In genomic region chr15:58066042-58066867, GRCh38 we compare ENCODE assay signal across 8 cellular contexts. TPM values are rescaled to one million over a fixed set of nuclear protein-coding genes. Genes with fewer than 3 reads are reported as not detected.
A peak's percentile ranks its signal among the peaks of the same experiment; 100 is the strongest.
DNase-seq lines count a peak whose midpoint lies in the region; ATAC-seq, FAIRE-seq and TF ChIP-seq lines count a peak whose summit lies in the region.

No MANE protein-coding gene starts in this region.

- H3K18ac ChIP-seq in IMR-90 (ENCODE audit: low read depth, low read length): no peak overlapping the region

- CTCF ChIA-PET in IMR-90 (lab: Yijun Ruan, JAX) (interaction anchor here (0.6 to 1.0 kb wide), 7 partner anchors 9 to 315 kb away, joined by 3 to 5 read pairs (median 4); no protein-coding TSS in a partner anchor), endothelial cell of umbilical vein (lab: Charles Lee) (interaction anchor here (0.5 to 12.9 kb wide), 59 partner anchors 9 to 1463 kb away, joined by 3 to 636 read pairs (median 4); partner anchors contain the start of gene POLR2M)
- CTCF ChIA-PET in activated CD4-positive, alpha-beta T cell treated with anti-CD3 and anti-CD28 coated beads, Interleukin-2, amount 10 ng/mL, durations not matched to agents 7 days and 5 days (lab: Charles Lee): interaction anchor here (0.6 to 1.3 kb wide), 3 partner anchors 18 to 675 kb away, joined by 3 read pairs; no protein-coding TSS in a partner anchor

- H3K9ac ChIP-seq in IMR-90 (ENCODE audit: low read depth, low read length) (no peak overlapping the region), endothelial cell of umbilical vein (replicated peaks; ENCODE audit: extremely low read depth, insufficient read depth, low read length) (peak overlapping the region; percentile 79)

- no peak overlapping the region for H3K14ac ChIP-seq in IMR-90 (replicated peaks; ENCODE audit: low read depth, low read length)

- TF ChIP-seq CTCF in IMR-90 (conservative IDR thresholded peaks at IDR 0.05; ENCODE audit: low read depth, low read length) (peak; percentile 64), endothelial cell of umbilical vein (IDR thresholded peaks at IDR 0.05; ENCODE audit: extremely low read depth in 1 of 2, insufficient read depth in 1 of 2, low read depth in 1 of 2, low read length in 2 of 2) (peak; percentile 94 to 97)

- no peaks in the 10 kb centered on the region for H3K36me3 Mint-ChIP-seq in activated CD4-positive, alpha-beta T cell treated with anti-CD3 and anti-CD28 coated beads, Interleukin-2, amount 10 ng/mL, durations not matched to agents 7 days and 5 days (ENCODE audit: low read depth)
- no peaks in the 10 kb centered on the region for H3K36me3 Mint-ChIP-seq in memory B cell

- WGBS in IMR-90 (ENCODE audit: extremely low coverage in 2 of 2, insufficient read length in 1 of 2), 2 experiments: 6% methylated on average over 12 of the region's 59 CpGs; no CpG with 5 or more reads in 1 of the 2 experiments

- no peak overlapping the region for H3K4ac ChIP-seq in IMR-90 (ENCODE audit: low read depth, low read length)

- peaks cover 20% of the 10 kb centered on the region for H3K79me2 ChIP-seq in endothelial cell of umbilical vein (ENCODE audit: control insufficient read depth, insufficient read depth, low read length)

- dilution Hi-C loops in IMR-90 (cut with HindIII; ENCODE audit: low sequenced_read_pairs, unreplicated experiment) (no loop called here), endothelial cell of umbilical vein (cut with MboI; ENCODE audit: extremely low pct_ligation_motif_present, low sequenced_read_pairs) (loop anchor here (25.0 kb wide), 1 partner anchor 204 kb away; no protein-coding TSS in a partner anchor)

- H3K27ac ChIP-seq in IMR-90 (ENCODE audit: insufficient read depth, low read length) (no peak overlapping the region), endothelial cell of umbilical vein (ENCODE audit: insufficient read depth, low read depth, low read length) (peak overlapping the region; percentile 70)

- no peaks in the 10 kb centered on the region for H3K9me1 ChIP-seq in IMR-90 (ENCODE audit: insufficient read depth, low read length)
- no peaks in the 10 kb centered on the region for H3K9me1 ChIP-seq in endothelial cell of umbilical vein (replicated peaks; ENCODE audit: control insufficient read depth, extremely low read depth, insufficient read depth, low read length)

- no peak overlapping the region for H4K8ac ChIP-seq in IMR-90 (ENCODE audit: low read depth in 2 of 2, low read length in 2 of 2)

- H3K27ac Mint-ChIP-seq in activated CD4-positive, alpha-beta T cell treated with anti-CD3 and anti-CD28 coated beads, Interleukin-2, amount 10 ng/mL, durations not matched to agents 7 days and 5 days: no peak overlapping the region
- H3K27ac Mint-ChIP-seq in memory B cell: no peak overlapping the region

- H3K4me1 ChIP-seq in IMR-90 (ENCODE audit: control insufficient read depth, insufficient read depth, low read length): 0 out of 2 replicates have a peak, but pooled peaks cover 1% of the 10 kb centered on the region
- H3K4me1 ChIP-seq in endothelial cell of umbilical vein (ENCODE audit: control insufficient read depth, extremely low read depth, insufficient read depth, low read length): peaks cover 22% of the 10 kb centered on the region

- H2AFZ ChIP-seq in IMR-90 (replicated peaks; ENCODE audit: low read length, poor library complexity): peak overlapping the region; percentile 89
- peak overlapping the region; percentile 85 for H2AFZ ChIP-seq in endothelial cell of umbilical vein (ENCODE audit: low read depth, low read length)

- no peak overlapping the region for H2AK9ac ChIP-seq in IMR-90 (replicated peaks; ENCODE audit: low read depth, low read length, poor library complexity)

- ATAC-seq in IMR-90 (ENCODE audit: low read depth) (peak; percentile 99), memory B cell (ENCODE audit: low read depth) (peak; percentile 66), HG03442 (IDR thresholded peaks at IDR 0.05; ENCODE audit: unreplicated experiment) (no peak)

- peak overlapping the region; percentile 33 for H3K4me3 Mint-ChIP-seq in activated CD4-positive, alpha-beta T cell treated with anti-CD3 and anti-CD28 coated beads, Interleukin-2, amount 10 ng/mL, durations not matched to agents 7 days and 5 days
- peak overlapping the region; percentile 68 for H3K4me3 Mint-ChIP-seq in memory B cell

- H2BK5ac ChIP-seq in IMR-90 (ENCODE audit: low read depth, low read length, poor library complexity, severe bottlenecking): no peak overlapping the region

- POLR2A ChIA-PET in IMR-90 (lab: Charles Lee; ENCODE audit: unreplicated experiment): interaction anchor here (0.6 kb wide), 1 partner anchor 499 kb away, joined by 3 read pairs; no protein-coding TSS in a partner anchor
- POLR2A ChIA-PET in activated CD4-positive, alpha-beta T cell treated with anti-CD3 and anti-CD28 coated beads, Interleukin-2, amount 10 ng/mL, durations not matched to agents 7 days and 5 days (lab: Charles Lee): no interaction called here
- POLR2A ChIA-PET in endothelial cell of umbilical vein (lab: Charles Lee): no interaction called here

- H4K5ac ChIP-seq in IMR-90 (ENCODE audit: low read depth, low read length): no peak overlapping the region

- H3K9me3 Mint-ChIP-seq in activated CD4-positive, alpha-beta T cell treated with anti-CD3 and anti-CD28 coated beads, Interleukin-2, amount 10 ng/mL, durations not matched to agents 7 days and 5 days: no peaks in the 10 kb centered on the region
- H3K9me3 Mint-ChIP-seq in memory B cell: no peaks in the 10 kb centered on the region

- H4K20me1 ChIP-seq in IMR-90 (ENCODE audit: insufficient read depth, low read length) (no peaks in the 10 kb centered on the region), endothelial cell of umbilical vein (replicated peaks; ENCODE audit: control insufficient read depth, extremely low read depth, insufficient read depth, low read length) (no peaks in the 10 kb centered on the region)

- H2BK120ac ChIP-seq in IMR-90 (ENCODE audit: low read depth, low read length): no peak overlapping the region

- no peak overlapping the region for H3K56ac ChIP-seq in IMR-90 (ENCODE audit: extremely low read depth, insufficient read depth, low read length)

- H3K23ac ChIP-seq in IMR-90 (ENCODE audit: low read depth, low read length): no peak overlapping the region

- no TSS peak for BruUV-seq in IMR-90 (replicated peaks; lab: Mats Ljungman, UMichigan)
- BruUV-seq in endothelial cell of umbilical vein (replicated peaks; lab: Mats Ljungman, UMichigan): no TSS peak

- H3K27me3 ChIP-seq in IMR-90 (ENCODE audit: control insufficient read depth, insufficient read depth, low read length): peaks cover 48% of the 10 kb centered on the region
- H3K27me3 ChIP-seq in endothelial cell of umbilical vein (ENCODE audit: control insufficient read depth in 2 of 2, insufficient read depth in 2 of 2, low read length in 2 of 2): no peaks in the 10 kb centered on the region

- peaks cover 4% of the 10 kb centered on the region for H3K4me1 Mint-ChIP-seq in activated CD4-positive, alpha-beta T cell treated with anti-CD3 and anti-CD28 coated beads, Interleukin-2, amount 10 ng/mL, durations not matched to agents 7 days and 5 days
- peaks cover 6% of the 10 kb centered on the region for H3K4me1 Mint-ChIP-seq in memory B cell

- H3K9me3 ChIP-seq in IMR-90 (ENCODE audit: control insufficient read depth, insufficient read depth, low read length): peaks cover 8% of the 10 kb centered on the region
- H3K9me3 ChIP-seq in endothelial cell of umbilical vein (replicated peaks; ENCODE audit: control insufficient read depth, insufficient read depth, low read length): no peaks in the 10 kb centered on the region

- peak; percentile 33 for FAIRE-seq in endothelial cell of umbilical vein (lab: Jason Lieb, UNC)

- H2BK15ac ChIP-seq in IMR-90 (ENCODE audit: low read depth, low read length): no peak overlapping the region

- H3K79me1 ChIP-seq in IMR-90 (ENCODE audit: low read depth in 1 of 2, low read length in 2 of 2): no peaks in the 10 kb centered on the region

- H2BK20ac ChIP-seq in IMR-90 (ENCODE audit: low read depth, low read length): no peak overlapping the region

- H3K36me3 ChIP-seq in IMR-90 (ENCODE audit: control insufficient read depth, insufficient read depth, low read length): no peaks in the 10 kb centered on the region
- H3K36me3 ChIP-seq in endothelial cell of umbilical vein (ENCODE audit: control insufficient read depth in 2 of 2, extremely low read depth in 1 of 2, insufficient read depth in 2 of 2, low read length in 2 of 2): no peaks in the 10 kb centered on the region

- peak; percentile 46 for TF ChIP-seq RAD21 in IMR-90 (IDR thresholded peaks at IDR 0.05; ENCODE audit: low read length)

- in situ Hi-C loops in IMR-90 (cut with MboI; ENCODE audit: low sequenced_read_pairs): no loop called here

- H3K27me3 Mint-ChIP-seq in activated CD4-positive, alpha-beta T cell treated with anti-CD3 and anti-CD28 coated beads, Interleukin-2, amount 10 ng/mL, durations not matched to agents 7 days and 5 days: peaks cover 68% of the 10 kb centered on the region
- peaks cover 15% of the 10 kb centered on the region for H3K27me3 Mint-ChIP-seq in memory B cell

- intact Hi-C loops in IMR-90 (cut with micrococcal nuclease) (loop anchor here (5.0 kb wide), 1 partner anchor 314 kb away; no protein-coding TSS in a partner anchor), endothelial cell of umbilical vein (cut with micrococcal nuclease) (loop anchor here (1.0 to 10.0 kb wide), 6 partner anchors 23 to 721 kb away; no protein-coding TSS in a partner anchor)

- DNase-seq in ELR (ENCODE audit: low read depth) (peak; percentile 60), IMR-90 (peak; percentile 4), endothelial cell of umbilical vein (ENCODE audit: low read depth, low spot score) (peak; percentile 66), memory B cell (ENCODE audit: low spot score in 2 of 2) (peak in 1 of 2 donors; percentile 44), NCI-H446 treated with DMSO at 0.1 percent for 48 hours (lab: John Stamatoyannopoulos, UW) (no peak)
- peak; percentile 26 for DNase-seq in activated CD4-positive, alpha-beta T cell treated with anti-CD3 and anti-CD28 coated beads, Interleukin-2, amount 10 ng/mL, durations not matched to agents 7 days and 5 days
- DNase-seq in stimulated activated CD4-positive, alpha-beta T cell treated with anti-CD3 and anti-CD28 coated beads, TNF-alpha, amount 100 ng/mL, for 4 hours (ENCODE audit: low read depth in 3 of 3): peak in 2 of 3 experiments; percentile 12 to 30

- peak overlapping the region; percentile 85; the same call in 1 of the 2 replicates for H3K4me2 ChIP-seq in IMR-90 (ENCODE audit: low read depth, low read length)
- peak overlapping the region; percentile 100 for H3K4me2 ChIP-seq in endothelial cell of umbilical vein (ENCODE audit: insufficient read depth, low read length)

- TF ChIP-seq POLR2A in IMR-90 (IDR thresholded peaks at IDR 0.05; ENCODE audit: low read depth, low read length) (no peak), endothelial cell of umbilical vein (IDR thresholded peaks at IDR 0.05; ENCODE audit: low read depth, low read length) (no peak)

- no peak overlapping the region for H4K91ac ChIP-seq in IMR-90 (ENCODE audit: insufficient read depth, low read depth, low read length)

- no peak overlapping the region for H2AK5ac ChIP-seq in IMR-90 (ENCODE audit: low read depth, low read length)

- H3K4me3 ChIP-seq in IMR-90 (ENCODE audit: insufficient read depth, low read depth, low read length): peak overlapping the region; percentile 34; the same call in 1 of the 2 replicates
- H3K4me3 ChIP-seq in endothelial cell of umbilical vein (replicated peaks in 1 of 3; ENCODE audit: insufficient read depth in 1 of 3, low read depth in 1 of 3, low read length in 3 of 3): peak overlapping the region; percentile 61 to 92 (median 80)

RNA-seq across cellular contexts. Expression of gene ALDH1A2, which starts 0.7 kb away (rescaled TPM):
- not detected in 2 replicates for total RNA-seq in IMR-90 (2012; rRNA removed)
- polyA plus RNA-seq in IMR-90 (2012; rRNA removed): not detected in 2 replicates
- polyA plus RNA-seq in IMR-90 (2012; cell fraction: cytosol; rRNA removed): not detected in 2 replicates
- polyA plus RNA-seq in IMR-90 (2012; cell fraction: nucleus; rRNA removed; ENCODE audit: low replicate concordance): not detected in 2 replicates
- total RNA-seq in activated CD4-positive, alpha-beta T cell treated with anti-CD3 and anti-CD28 coated beads, Interleukin-2, amount 10 ng/mL, durations not matched to agents 7 days and 5 days: not detected
- total RNA-seq in endothelial cell of umbilical vein: 11.7 and 34.9 TPM in 2 replicates
- polyA plus RNA-seq in endothelial cell of umbilical vein: 14.8 and 16.3 TPM in 2 replicates
- 16.9 and 19.0 TPM in 2 replicates for polyA plus RNA-seq in endothelial cell of umbilical vein (2011; cell fraction: cytosol; rRNA removed)
- 20.0 and 21.5 TPM in 2 replicates for polyA plus RNA-seq in endothelial cell of umbilical vein (2011; cell fraction: nucleus; rRNA removed)
- 7.6 and 27.2 TPM in 2 replicates for polyA plus RNA-seq in endothelial cell of umbilical vein (2012)
- 26.4 and 32.6 TPM in 2 replicates for polyA minus RNA-seq in endothelial cell of umbilical vein
- not detected for polyA minus RNA-seq in endothelial cell of umbilical vein (2011; cell fraction: cytosol; rRNA and poly(A)+ RNA removed)
- 18.4 and 19.8 TPM in 2 replicates for polyA minus RNA-seq in endothelial cell of umbilical vein (2011; cell fraction: nucleus; rRNA and poly(A)+ RNA removed)
